In genomic region chr20:10171864-10172751, GRCh38 we compare ENCODE assay signal across 8 cellular contexts. TPM values are rescaled to one million over a fixed set of nuclear protein-coding genes. Genes with fewer than 3 reads are reported as not detected.
DNase-seq lines count a peak whose midpoint lies in the region; ATAC-seq and TF ChIP-seq lines count a peak whose summit lies in the region.

No MANE protein-coding gene starts in this region.

- H3K4me3 Mint-ChIP-seq in T-cell, result peak overlapping the region; percentile 39 to 54 (median 54)

- H3K9me3 ChIP-seq in BLaER1 (no peaks in the 10 kb centered on the region), colonic mucosa (no peaks in the 10 kb centered on the region), right lobe of liver (no peaks in the 10 kb centered on the region)

- ATAC-seq in T-cell (replicated peaks in 1 of 4) (peak in 1 of 4 experiments; percentile 38), right lobe of liver (peak; percentile 67 to 90 (median 82)), HG03521 (IDR thresholded peaks at IDR 0.05; ENCODE audit: unreplicated experiment) (no peak), HG02642 (IDR thresholded peaks at IDR 0.05; ENCODE audit: poor library complexity, unreplicated experiment) (no peak)

- peaks cover 9% of the 10 kb centered on the region for H3K4me1 ChIP-seq in BLaER1
- H3K4me1 ChIP-seq in colonic mucosa, result no peaks in the 10 kb centered on the region
- H3K4me1 ChIP-seq in right lobe of liver, result peaks cover 0 to 4% (median 0%) of the 10 kb centered on the region in 4 donors

- H3K4me1 Mint-ChIP-seq in T-cell, result peaks cover 6 to 9% (median 7%) of the 10 kb centered on the region in 3 donors

- H3K36me3 ChIP-seq in BLaER1 (no peaks in the 10 kb centered on the region), colonic mucosa (no peaks in the 10 kb centered on the region), right lobe of liver (no peaks in the 10 kb centered on the region)

- H3K27me3 Mint-ChIP-seq in T-cell, result peaks cover 31 to 44% of the 10 kb centered on the region in 2 donors

- H3K27ac ChIP-seq in BLaER1 (no peak overlapping the region), colonic mucosa (no peak overlapping the region), right lobe of liver (no peak overlapping the region)

- H3K9me3 Mint-ChIP-seq in T-cell, result peaks cover 0 to 13% (median 7%) of the 10 kb centered on the region in 3 donors

- H3K9ac ChIP-seq in BLaER1 (peak overlapping the region; percentile 47), colonic mucosa (ENCODE audit: low read depth in 2 of 2, low read length in 2 of 2) (no peak overlapping the region)

- H3K27me3 ChIP-seq in BLaER1 (no peaks in the 10 kb centered on the region), colonic mucosa (no peaks in the 10 kb centered on the region), right lobe of liver (no peaks in the 10 kb centered on the region)

- WGBS in right lobe of liver (ENCODE audit: insufficient coverage, low coverage, low lambda C conversion rate, missing lambda C conversion rate), result 23% methylated on average over 27 of the region's 47 CpGs

- in situ Hi-C loops in KBM-7 (cut with MboI; ENCODE audit: low pct_unique_long_range_greater_than_20kb, low sequenced_read_pairs), result no loop called here

- peak overlapping the region; percentile 61 for H3K4me3 ChIP-seq in BLaER1
- H3K4me3 ChIP-seq in colonic mucosa, result peak overlapping the region; percentile 16
- H3K4me3 ChIP-seq in right lobe of liver, result peak overlapping the region; percentile 37 to 47 (median 42)

- CTCF ChIA-PET in T-cell (lab: Charles Lee), result no interaction called here

- POLR2A ChIA-PET in T-cell (lab: Charles Lee), result no interaction called here

- no peak for TF ChIP-seq CTCF in colonic mucosa (IDR thresholded peaks at IDR 0.05)
- TF ChIP-seq CTCF in right lobe of liver (IDR thresholded peaks at IDR 0.05), result no peak

- intact Hi-C loops in colonic mucosa (cut with DNase I), result no loop called here
- intact Hi-C loops in right lobe of liver (cut with DNase I), result no loop called here

- H3K4me2 ChIP-seq in BLaER1, result peak overlapping the region; percentile 67

- no peaks in the 10 kb centered on the region for H4K20me1 ChIP-seq in BLaER1

- H3K36me3 Mint-ChIP-seq in T-cell, result no peaks in the 10 kb centered on the region

- TF ChIP-seq POLR2A in right lobe of liver (IDR thresholded peaks at IDR 0.05), result no peak

- peak; percentile 22 for DNase-seq in KBM-7
- peak in 3 of 34 experiments; percentile 1 to 3 (median 1) for DNase-seq in T-cell
- peak; percentile 36 for DNase-seq in colonic mucosa
- DNase-seq in right lobe of liver, result peak; percentile 60 to 75 (median 69)
- DNase-seq in stimulated activated CD4-positive, alpha-beta T cell treated with anti-CD3 and anti-CD28 coated beads, Interleukin-4, amount 100 ng/mL, for 4 hours, result peak; percentile 12 to 15

- H3K27ac Mint-ChIP-seq in T-cell, result no peak overlapping the region

RNA-seq across cellular contexts. Expression of gene SNAP25, which starts 46.5 kb away (rescaled TPM):
- total RNA-seq in T-cell, result under 1 TPM in 1 of 5 donors, not detected in 4; 0.18 TPM
- total RNA-seq in colonic mucosa, result 1 to 10 TPM in 1 of 2 donors, under 1 TPM in 1; 0.67 to 2.2 TPM
- under 1 TPM in 2 of 6 experiments, not detected in 4; 0.23 to 0.32 TPM for total RNA-seq in right lobe of liver

Comparison
In these comparisons a context has a peak if more than half of its experiments do, and no peak if none do; other contexts are left out.
1. ATAC-seq: peak in right lobe of liver (4 of 4); none in HG03521 (single experiment) and HG02642 (single experiment).
2. Peak in every context shown above with its lines, with median percentiles within 50 percentile points of each other: H3K4me3 ChIP-seq.